Comparison of ENCODE assay signal across 24 cellular contexts in the genomic region with DNA sequence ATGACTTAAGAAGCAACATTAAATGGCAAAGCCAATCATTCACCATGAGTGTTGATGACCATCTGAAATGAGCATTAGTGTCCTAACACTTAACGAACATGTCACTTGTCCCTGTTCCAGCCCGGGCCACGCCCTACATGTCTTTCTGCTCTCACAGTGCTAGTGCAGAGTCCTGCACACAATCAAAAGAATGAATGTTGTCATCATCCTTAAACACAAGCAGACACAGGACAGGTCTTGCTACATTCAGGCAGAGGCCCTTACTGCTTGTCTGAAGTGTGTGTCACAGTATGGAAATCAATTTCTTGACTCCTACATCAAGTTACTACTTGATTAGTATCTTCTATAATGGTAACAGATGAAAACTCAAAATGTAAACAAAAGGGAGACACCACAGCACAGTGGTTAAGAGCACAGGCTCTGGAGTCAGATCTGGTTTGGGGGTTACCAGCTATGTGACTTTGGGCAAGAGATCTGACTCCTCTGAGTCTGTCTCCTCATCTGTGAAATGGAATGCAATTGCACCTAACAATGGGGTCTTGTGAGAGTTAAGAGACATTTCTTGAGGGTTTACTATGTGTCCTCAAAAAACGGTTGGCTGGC. TPM values are rescaled to one million over a fixed set of nuclear protein-coding genes. Genes with fewer than 3 reads are reported as not detected.
DNase-seq lines count a peak whose midpoint lies in the region; ATAC-seq and TF ChIP-seq lines count a peak whose summit lies in the region.
"Had no signal": no experiment of that assay in that cellular context is flagged by ENCODE, and none has a peak within 500 bp of the region (broad histone marks: within the 10 kb centered on the region; RNA-seq: fewer than 3 reads in every experiment).

No MANE protein-coding gene starts in this region.

- peak; percentile 48 for ATAC-seq in Right ventricle myocardium inferior
- no peak for ATAC-seq in left cardiac atrium
- no peak for ATAC-seq in central memory CD8-positive, alpha-beta T cell (replicated peaks; ENCODE audit: extremely low read depth, poor library complexity, severe bottlenecking)
- no peak for ATAC-seq in GM18517 (IDR thresholded peaks at IDR 0.05; ENCODE audit: unreplicated experiment)
- ATAC-seq: GM23338, T-cell had no signal

- H3K36me3 Mint-ChIP-seq in central memory CD8-positive, alpha-beta T cell (ENCODE audit: insufficient read depth), result peaks cover 46% of the 10 kb centered on the region
- H3K36me3 Mint-ChIP-seq in immature natural killer cell, result peaks cover 0 to 16% (median 14%) of the 10 kb centered on the region in 3 donors

- intact Hi-C loops in Right ventricle myocardium inferior (cut with DNase I) (no loop called here), left cardiac atrium (cut with DNase I) (no loop called here)

- 55% methylated on average over 4 of the region's 4 CpGs for WGBS in suprapubic skin

- peaks cover 42% of the 10 kb centered on the region for H3K4me1 Mint-ChIP-seq in central memory CD8-positive, alpha-beta T cell
- H3K4me1 Mint-ChIP-seq in immature natural killer cell, result peaks cover 57 to 71% of the 10 kb centered on the region in 2 donors

- peaks cover 9% of the 10 kb centered on the region for H3K4me1 ChIP-seq in suprapubic skin

- H3K4me3 ChIP-seq in suprapubic skin, result no peak overlapping the region
- H3K4me3 ChIP-seq: GM23338, vagina had no signal

- H3K4me3 Mint-ChIP-seq in central memory CD8-positive, alpha-beta T cell, result no peak overlapping the region
- no peak overlapping the region for H3K4me3 Mint-ChIP-seq in immature natural killer cell
- H3K4me3 Mint-ChIP-seq: brain, GM23338, memory B cell, naive B cell, T-cell had no signal

- peak overlapping the region; percentile 42 for H3K27ac ChIP-seq in suprapubic skin
- H3K27ac ChIP-seq: vagina had no signal

- no peak for DNase-seq in Right ventricle myocardium inferior (ENCODE audit: missing footprints)
- DNase-seq in left cardiac atrium, result no peak
- no peak for DNase-seq in central memory CD8-positive, alpha-beta T cell (ENCODE audit: low spot score in 2 of 2)
- no peak for DNase-seq in immature natural killer cell
- DNase-seq in suprapubic skin (ENCODE audit: low spot score in 2 of 2), result peak; percentile 52 to 55
- DNase-seq in HuH-7.5 (ENCODE audit: low spot score), result no peak
- DNase-seq in GM03348 (ENCODE audit: low spot score), result no peak
- DNase-seq: activated CD4-positive, CD25-positive, alpha-beta regulatory T cell treated with anti-CD3 and anti-CD28 coated beads, Interleukin-2, amount 50 U/mL, for 72 hours; activated gamma-delta T cell; foreskin melanocyte; islet precursor cell; naive B cell; NCI-H1105; NCI-H2081; OCI-M1; retina; SIG-M5; stimulated activated CD4-positive, alpha-beta T cell treated with anti-CD3 and anti-CD28 coated beads, Interleukin-12 subunit alpha, Interleukin-12 subunit beta, amount 100 ng/mL, for 4 hours; T-cell had no signal

- TF ChIP-seq CTCF in suprapubic skin (IDR thresholded peaks at IDR 0.05), result no peak

- no peaks in the 10 kb centered on the region for H3K9me3 ChIP-seq in suprapubic skin
- H3K9me3 ChIP-seq: vagina had no signal

- no peaks in the 10 kb centered on the region for H3K27me3 Mint-ChIP-seq in central memory CD8-positive, alpha-beta T cell
- peaks cover 0 to 2% (median 0%) of the 10 kb centered on the region in 3 donors for H3K27me3 Mint-ChIP-seq in immature natural killer cell (ENCODE audit: low read depth in 3 of 3)
- H3K27me3 Mint-ChIP-seq: brain, memory B cell, naive B cell, T-cell had no signal

- peak overlapping the region; percentile 51 for H3K27ac Mint-ChIP-seq in central memory CD8-positive, alpha-beta T cell (ENCODE audit: low read depth)
- H3K27ac Mint-ChIP-seq in immature natural killer cell, result peak overlapping the region; percentile 10 to 73 (median 50)
- H3K27ac Mint-ChIP-seq: GM23338, memory B cell had no signal

- peaks cover 31% of the 10 kb centered on the region for H3K36me3 ChIP-seq in suprapubic skin

- no peak for TF ChIP-seq POLR2A in suprapubic skin (IDR thresholded peaks at IDR 0.05)

- H3K27me3 ChIP-seq in suprapubic skin, result no peaks in the 10 kb centered on the region
- H3K27me3 ChIP-seq: vagina had no signal

- no peaks in the 10 kb centered on the region for H3K9me3 Mint-ChIP-seq in central memory CD8-positive, alpha-beta T cell
- no peaks in the 10 kb centered on the region for H3K9me3 Mint-ChIP-seq in immature natural killer cell
- H3K9me3 Mint-ChIP-seq: brain, GM23338, memory B cell, naive B cell, T-cell had no signal

- TF ChIP-seq EP300 in suprapubic skin (IDR thresholded peaks at IDR 0.05), result no peak

RNA-seq across cellular contexts. Expression of gene UBE2V1, which starts 17.4 kb away (rescaled TPM):
- total RNA-seq in Right ventricle myocardium inferior (74.3 TPM), left cardiac atrium (100 to 1,000 TPM in 1 of 2 donors, 10 to 100 TPM in 1; 77.4 to 109 TPM), suprapubic skin (100 to 1,000 TPM in 2 of 4 donors, 10 to 100 TPM in 2; 80.5 to 162 (median 99.0) TPM)
- polyA plus RNA-seq in immature natural killer cell, result 100 to 1,000 TPM; 112 to 189 (median 185) TPM

RNA-seq across cellular contexts. Expression of gene PEDS1, which starts 57.9 kb away (rescaled TPM):
- total RNA-seq in Right ventricle myocardium inferior, result 31.2 TPM
- 10 to 100 TPM; 17.7 to 21.8 TPM for total RNA-seq in left cardiac atrium
- 10 to 100 TPM; 15.2 to 33.5 (median 19.7) TPM for polyA plus RNA-seq in immature natural killer cell
- total RNA-seq in suprapubic skin, result 10 to 100 TPM; 30.5 to 82.2 (median 57.3) TPM

Comparison
In these comparisons a context has a peak if more than half of its experiments do, and no peak if none do; other contexts are left out.
1. DNase-seq: peak in suprapubic skin (2 of 2); none in Right ventricle myocardium inferior (single experiment), left cardiac atrium (single experiment), central memory CD8-positive, alpha-beta T cell (0 of 2), immature natural killer cell (0 of 3), HuH-7.5 (single experiment) and GM03348 (single experiment).